21 cellular contexts compared by ENCODE assay signal in the genomic region with DNA sequence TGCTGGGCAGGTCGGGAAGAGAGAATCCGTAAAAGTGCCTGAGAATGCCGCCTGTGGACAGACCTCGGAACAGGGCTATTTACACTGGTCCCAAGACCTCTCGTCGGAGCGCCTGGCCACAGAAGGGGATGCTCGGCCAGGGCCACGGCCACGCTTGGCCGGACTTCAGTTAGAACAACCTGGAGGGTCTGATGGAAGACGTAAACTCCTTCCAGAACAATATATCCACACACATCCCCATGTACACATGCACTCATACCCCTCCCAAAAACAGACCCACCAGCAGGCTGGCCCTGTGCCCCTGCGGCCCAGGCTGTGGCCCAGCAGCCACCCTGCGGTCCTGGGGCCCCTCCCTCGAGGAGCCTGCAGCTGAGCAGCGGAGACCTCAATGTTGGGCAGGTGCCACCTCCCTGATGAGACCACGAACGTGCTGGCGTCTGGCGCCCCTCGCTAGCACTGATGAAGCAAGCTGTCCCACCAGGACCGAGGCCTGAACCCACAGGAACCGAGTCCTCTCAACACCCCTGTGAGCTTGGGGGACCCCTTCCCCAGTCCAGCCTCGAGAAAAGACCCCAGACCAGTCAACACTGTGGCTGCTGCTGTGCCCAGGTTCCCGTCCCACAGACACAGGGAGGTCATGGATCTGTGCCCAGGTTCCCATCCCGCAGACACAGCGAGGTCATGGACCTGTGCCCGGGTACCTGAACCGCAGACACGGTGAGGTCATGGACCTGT. TPM values are rescaled to one million over a fixed set of nuclear protein-coding genes. Genes with fewer than 3 reads are reported as not detected.
DNase-seq lines count a peak whose midpoint lies in the region; ATAC-seq and TF ChIP-seq lines count a peak whose summit lies in the region.
"Had no signal": no experiment of that assay in that cellular context is flagged by ENCODE, and none has a peak within 500 bp of the region (broad histone marks: within the 10 kb centered on the region; RNA-seq: fewer than 3 reads in every experiment).

No MANE protein-coding gene starts in this region.

- H3K36me3 Mint-ChIP-seq in activated CD4-positive, alpha-beta T cell treated with anti-CD3 and anti-CD28 coated beads for 36 hours (ENCODE audit: low read depth): no peaks in the 10 kb centered on the region
- no peaks in the 10 kb centered on the region for H3K36me3 Mint-ChIP-seq in activated CD4-positive, alpha-beta T cell treated with anti-CD3 and anti-CD28 coated beads, Interleukin-2, amount 10 ng/mL, durations not matched to agents 7 days and 5 days (ENCODE audit: low read depth)
- H3K36me3 Mint-ChIP-seq in natural killer cell: no peaks in the 10 kb centered on the region
- H3K36me3 Mint-ChIP-seq in natural killer cell treated with Interleukin-12 subunit alpha and Interleukin-12 subunit beta and Interleukin-15 and Interleukin-18, amount 100 ng/mL, for 72 hours: no peaks in the 10 kb centered on the region
- H3K36me3 Mint-ChIP-seq: CD8-positive, alpha-beta T cell; IgD-negative memory B cell had no signal

- peaks cover 3% of the 10 kb centered on the region for H3K9me3 Mint-ChIP-seq in activated CD4-positive, alpha-beta T cell treated with anti-CD3 and anti-CD28 coated beads for 36 hours (ENCODE audit: low read depth)
- H3K9me3 Mint-ChIP-seq in activated CD4-positive, alpha-beta T cell treated with anti-CD3 and anti-CD28 coated beads, Interleukin-2, amount 10 ng/mL, durations not matched to agents 7 days and 5 days: no peaks in the 10 kb centered on the region
- H3K9me3 Mint-ChIP-seq in natural killer cell: no peaks in the 10 kb centered on the region
- H3K9me3 Mint-ChIP-seq in natural killer cell treated with Interleukin-12 subunit alpha and Interleukin-12 subunit beta and Interleukin-15 and Interleukin-18, amount 100 ng/mL, for 72 hours: no peaks in the 10 kb centered on the region
- H3K9me3 Mint-ChIP-seq: CD8-positive, alpha-beta T cell; HFFc6; IgD-negative memory B cell had no signal

- H3K4me3 ChIP-seq in lower lobe of right lung (no peak overlapping the region), upper lobe of right lung (no peak overlapping the region)
- H3K4me3 ChIP-seq: A549 had no signal

- H3K27me3 ChIP-seq in lower lobe of right lung (ENCODE audit: low read depth) (peaks cover 9% of the 10 kb centered on the region), upper lobe of right lung (peaks cover 4% of the 10 kb centered on the region)

- intact Hi-C loops in activated CD4-positive, alpha-beta T cell treated with anti-CD3 and anti-CD28 coated beads for 36 hours (cut with DNase I, micrococcal nuclease): no loop called here
- intact Hi-C loops in natural killer cell (cut with micrococcal nuclease) (no loop called here), lower lobe of right lung (cut with DNase I) (no loop called here), upper lobe of right lung (cut with DNase I) (no loop called here)

- no peak overlapping the region for H3K4me3 Mint-ChIP-seq in activated CD4-positive, alpha-beta T cell treated with anti-CD3 and anti-CD28 coated beads for 36 hours
- H3K4me3 Mint-ChIP-seq in activated CD4-positive, alpha-beta T cell treated with anti-CD3 and anti-CD28 coated beads, Interleukin-2, amount 10 ng/mL, durations not matched to agents 7 days and 5 days: no peak overlapping the region
- no peak overlapping the region for H3K4me3 Mint-ChIP-seq in natural killer cell
- H3K4me3 Mint-ChIP-seq in natural killer cell treated with Interleukin-12 subunit alpha and Interleukin-12 subunit beta and Interleukin-15 and Interleukin-18, amount 100 ng/mL, for 72 hours: no peak overlapping the region
- H3K4me3 Mint-ChIP-seq: CD8-positive, alpha-beta T cell; HFFc6; IgD-negative memory B cell had no signal

- H3K4me1 ChIP-seq in lower lobe of right lung: no peaks in the 10 kb centered on the region
- no peaks in the 10 kb centered on the region for H3K4me1 ChIP-seq in upper lobe of right lung
- H3K4me1 ChIP-seq: A549 had no signal

- POLR2A ChIA-PET in activated CD4-positive, alpha-beta T cell treated with anti-CD3 and anti-CD28 coated beads for 36 hours (lab: Charles Lee): no interaction called here
- POLR2A ChIA-PET in activated CD4-positive, alpha-beta T cell treated with anti-CD3 and anti-CD28 coated beads, Interleukin-2, amount 10 ng/mL, durations not matched to agents 7 days and 5 days (lab: Charles Lee): no interaction called here

- CTCF ChIA-PET in activated CD4-positive, alpha-beta T cell treated with anti-CD3 and anti-CD28 coated beads for 36 hours (lab: Charles Lee): no interaction called here
- CTCF ChIA-PET in activated CD4-positive, alpha-beta T cell treated with anti-CD3 and anti-CD28 coated beads, Interleukin-2, amount 10 ng/mL, durations not matched to agents 7 days and 5 days (lab: Charles Lee): interaction anchor here (1.5 kb wide), 1 partner anchor 24 kb away, joined by 4 read pairs; no protein-coding TSS in a partner anchor

- H3K4me1 Mint-ChIP-seq in activated CD4-positive, alpha-beta T cell treated with anti-CD3 and anti-CD28 coated beads for 36 hours: peaks cover 23% of the 10 kb centered on the region
- no peaks in the 10 kb centered on the region for H3K4me1 Mint-ChIP-seq in activated CD4-positive, alpha-beta T cell treated with anti-CD3 and anti-CD28 coated beads, Interleukin-2, amount 10 ng/mL, durations not matched to agents 7 days and 5 days
- peaks cover 0 to 14% of the 10 kb centered on the region in 2 donors for H3K4me1 Mint-ChIP-seq in natural killer cell
- peaks cover 20 to 22% of the 10 kb centered on the region in 2 donors for H3K4me1 Mint-ChIP-seq in natural killer cell treated with Interleukin-12 subunit alpha and Interleukin-12 subunit beta and Interleukin-15 and Interleukin-18, amount 100 ng/mL, for 72 hours (ENCODE audit: low read depth in 2 of 2)
- H3K4me1 Mint-ChIP-seq: IgD-negative memory B cell had no signal

- peaks cover 4% of the 10 kb centered on the region for H3K27me3 Mint-ChIP-seq in activated CD4-positive, alpha-beta T cell treated with anti-CD3 and anti-CD28 coated beads for 36 hours
- H3K27me3 Mint-ChIP-seq in activated CD4-positive, alpha-beta T cell treated with anti-CD3 and anti-CD28 coated beads, Interleukin-2, amount 10 ng/mL, durations not matched to agents 7 days and 5 days: no peaks in the 10 kb centered on the region
- H3K27me3 Mint-ChIP-seq in natural killer cell (ENCODE audit: low read depth in 2 of 2): peaks cover 0 to 1% of the 10 kb centered on the region in 2 donors
- no peaks in the 10 kb centered on the region for H3K27me3 Mint-ChIP-seq in natural killer cell treated with Interleukin-12 subunit alpha and Interleukin-12 subunit beta and Interleukin-15 and Interleukin-18, amount 100 ng/mL, for 72 hours

- H3K9me3 ChIP-seq in lower lobe of right lung (no peaks in the 10 kb centered on the region), upper lobe of right lung (no peaks in the 10 kb centered on the region)
- H3K9me3 ChIP-seq: A549 had no signal

- peak; percentile 3 for DNase-seq in activated CD4-positive, alpha-beta T cell treated with anti-CD3 and anti-CD28 coated beads for 36 hours
- no peak for DNase-seq in activated CD4-positive, alpha-beta T cell treated with anti-CD3 and anti-CD28 coated beads, Interleukin-2, amount 10 ng/mL, durations not matched to agents 7 days and 5 days
- DNase-seq in natural killer cell (peak; percentile 13), lower lobe of right lung (peak; percentile 36), upper lobe of right lung (peak; percentile 60), GDM1 (lab: John Stamatoyannopoulos, UW) (no peak)
- no peak for DNase-seq in natural killer cell treated with Interleukin-12 subunit alpha and Interleukin-12 subunit beta and Interleukin-15 and Interleukin-18, amount 100 ng/mL, for 72 hours (ENCODE audit: low spot score)
- DNase-seq: CD8-positive, alpha-beta T cell; COR-L47; DMS 273 treated with DMSO at 0.1 percent for 48 hours; DMS53; DND-41; EL; GOT3; H7; HFFc6 had no signal

- TF ChIP-seq CTCF in natural killer cell (IDR thresholded peaks at IDR 0.05) (no peak), lower lobe of right lung (IDR thresholded peaks at IDR 0.05) (no peak), upper lobe of right lung (IDR thresholded peaks at IDR 0.05) (no peak)

- H3K27ac ChIP-seq in lower lobe of right lung: no peak overlapping the region
- no peak overlapping the region for H3K27ac ChIP-seq in upper lobe of right lung
- H3K27ac ChIP-seq: 22Rv1, A549 had no signal

- H3K36me3 ChIP-seq in lower lobe of right lung (no peaks in the 10 kb centered on the region), upper lobe of right lung (no peaks in the 10 kb centered on the region)

- H3K27ac Mint-ChIP-seq in activated CD4-positive, alpha-beta T cell treated with anti-CD3 and anti-CD28 coated beads for 36 hours: no peak overlapping the region
- H3K27ac Mint-ChIP-seq in activated CD4-positive, alpha-beta T cell treated with anti-CD3 and anti-CD28 coated beads, Interleukin-2, amount 10 ng/mL, durations not matched to agents 7 days and 5 days: no peak overlapping the region
- no peak overlapping the region for H3K27ac Mint-ChIP-seq in natural killer cell
- H3K27ac Mint-ChIP-seq in natural killer cell treated with Interleukin-12 subunit alpha and Interleukin-12 subunit beta and Interleukin-15 and Interleukin-18, amount 100 ng/mL, for 72 hours: no peak overlapping the region
- H3K27ac Mint-ChIP-seq: CD8-positive, alpha-beta T cell; HFFc6; IgD-negative memory B cell had no signal

- no peak for ATAC-seq in activated CD4-positive, alpha-beta T cell treated with anti-CD3 and anti-CD28 coated beads for 36 hours
- no peak for ATAC-seq in natural killer cell
- no peak for ATAC-seq in natural killer cell treated with Interleukin-12 subunit alpha and Interleukin-12 subunit beta and Interleukin-15 and Interleukin-18, amount 100 ng/mL, for 72 hours
- peak in 1 of 2 donors; percentile 25 for ATAC-seq in lower lobe of right lung
- ATAC-seq in upper lobe of right lung: no peak
- ATAC-seq in HG02610 (IDR thresholded peaks at IDR 0.05; ENCODE audit: unreplicated experiment): no peak
- ATAC-seq: A549; CD8-positive, alpha-beta T cell; HCT116 had no signal

RNA-seq across cellular contexts. Expression of a gene that starts 8.9 kb away (rescaled TPM):
- under 1 TPM; 0.16 to 0.21 TPM for total RNA-seq in activated CD4-positive, alpha-beta T cell treated with anti-CD3 and anti-CD28 coated beads for 36 hours
- total RNA-seq in activated CD4-positive, alpha-beta T cell treated with anti-CD3 and anti-CD28 coated beads, Interleukin-2, amount 10 ng/mL, durations not matched to agents 7 days and 5 days: not detected
- under 1 TPM in 1 of 3 donors, not detected in 2; 0.35 TPM for total RNA-seq in natural killer cell
- total RNA-seq in natural killer cell treated with Interleukin-12 subunit alpha and Interleukin-12 subunit beta and Interleukin-15 and Interleukin-18, amount 100 ng/mL, for 72 hours: under 1 TPM in 1 of 2 donors, not detected in 1; 0.19 TPM
- 9.0 TPM for total RNA-seq in lower lobe of right lung
- 0.52 TPM for total RNA-seq in upper lobe of right lung
- total RNA-seq: CD8-positive, alpha-beta T cell had no signal

Comparison
In these comparisons a context has a peak if more than half of its experiments do, and no peak if none do; other contexts are left out.
1. DNase-seq: peak in activated CD4-positive, alpha-beta T cell treated with anti-CD3 and anti-CD28 coated beads for 36 hours (single experiment), natural killer cell (single experiment), lower lobe of right lung (single experiment) and upper lobe of right lung (single experiment); none in activated CD4-positive, alpha-beta T cell treated with anti-CD3 and anti-CD28 coated beads, Interleukin-2, amount 10 ng/mL, durations not matched to agents 7 days and 5 days (single experiment), natural killer cell treated with Interleukin-12 subunit alpha and Interleukin-12 subunit beta and Interleukin-15 and Interleukin-18, amount 100 ng/mL, for 72 hours (single experiment) and GDM1 (single experiment).